In genomic region chr16:74726736-74727135, GRCh38 we compare ENCODE assay signal across 1 cellular context.
TF ChIP-seq lines count a peak whose summit lies in the region.

No MANE protein-coding gene starts in this region.

TF ChIP-seq in GM23338, 12 proteins besides CTCF, POLR2A, EP300 and RAD21 (continued from another document):
- TF ChIP-seq ZNF462 (CRISPR knock-in tag; IDR thresholded peaks at IDR 0.05) (no peak), EZH2 (IDR thresholded peaks at IDR 0.05; ENCODE audit: low read depth, unreplicated experiment) (no peak), STAT1 (IDR thresholded peaks at IDR 0.05; ENCODE audit: unreplicated experiment) (no peak), ETS1 (IDR thresholded peaks at IDR 0.05) (no peak), CREB1 (CRISPR knock-in tag; IDR thresholded peaks at IDR 0.05; ENCODE audit: low read depth) (no peak), NANOG (IDR thresholded peaks at IDR 0.05; ENCODE audit: borderline replicate concordance) (no peak), ZNF114 (CRISPR knock-in tag; IDR thresholded peaks at IDR 0.05) (no peak), JUNB (IDR thresholded peaks at IDR 0.05; ENCODE audit: unreplicated experiment) (no peak)
